Comparison of ENCODE assay signal across 19 cellular contexts in the genomic region with DNA sequence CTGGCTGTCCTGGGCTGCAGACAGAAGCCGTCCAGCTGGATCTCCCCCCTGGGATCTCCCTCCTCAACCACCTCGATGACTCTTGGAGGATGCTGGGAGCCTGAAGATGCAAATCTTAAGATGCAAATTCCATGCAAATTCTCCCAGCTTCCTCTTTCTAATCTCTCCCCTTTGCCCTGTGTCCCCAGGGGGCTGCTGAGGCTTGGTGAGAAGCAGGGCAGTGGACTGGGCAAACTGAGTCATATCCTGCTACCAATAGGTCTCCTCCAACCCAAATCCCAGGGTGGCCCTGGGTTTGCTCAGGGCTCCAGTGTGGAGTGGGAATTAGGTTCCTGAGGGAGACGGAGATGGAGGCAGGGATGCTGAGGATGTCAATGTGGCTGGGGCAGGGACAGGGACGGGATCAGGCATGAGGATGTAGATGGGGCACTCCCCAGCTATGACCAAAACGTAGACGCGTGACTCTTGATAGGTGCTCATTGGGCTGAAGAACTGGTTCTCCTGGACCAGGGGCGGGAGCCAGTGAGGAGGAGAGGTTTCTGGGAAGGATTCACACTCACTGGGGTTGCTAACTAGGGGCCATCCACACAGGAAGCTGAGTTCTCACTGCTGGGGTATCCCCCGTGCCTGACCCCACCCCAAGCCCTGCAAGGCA. TPM values are rescaled to one million over a fixed set of nuclear protein-coding genes. Genes with fewer than 3 reads are reported as not detected.
DNase-seq lines count a peak whose midpoint lies in the region; ATAC-seq and TF ChIP-seq lines count a peak whose summit lies in the region.
"Had no signal": no experiment of that assay in that cellular context is flagged by ENCODE, and none has a peak within 500 bp of the region (broad histone marks: within the 10 kb centered on the region; RNA-seq: fewer than 3 reads in every experiment).

No MANE protein-coding gene starts in this region.

- ATAC-seq in GM18861 (IDR thresholded peaks at IDR 0.05; ENCODE audit: unreplicated experiment): peak; percentile 80
- ATAC-seq in HG02759 (IDR thresholded peaks at IDR 0.05; ENCODE audit: unreplicated experiment): peak; percentile 67
- ATAC-seq in naive B cell (ENCODE audit: low read depth in 2 of 2): peak; percentile 92 to 94
- ATAC-seq in gastrocnemius medialis: no peak
- ATAC-seq: left lung had no signal

- peak; percentile 83 for DNase-seq in NB4 (ENCODE audit: low read depth)
- DNase-seq in naive B cell: peak; percentile 80
- DNase-seq in T-helper 2 cell treated with Interferon-gamma antibody and Interleukin-4, amounts not matched to agents 5 μg/mL and 100 μg/mL, for 36 hours (ENCODE audit: low spot score): no peak
- DNase-seq in gastrocnemius medialis: no peak
- no peak for DNase-seq in COLO668 (lab: John Stamatoyannopoulos, UW; ENCODE audit: unreplicated experiment)
- DNase-seq in NCI-H1092 treated with DMSO at 0.1 percent for 48 hours (lab: John Stamatoyannopoulos, UW): no peak
- DNase-seq: hippocampal formation, NCI-H1694 treated with DMSO at 0.1 percent for 48 hours had no signal

- intact Hi-C loops in gastrocnemius medialis (cut with DNase I; ENCODE audit: low total_unique reads): no loop called here

- peak overlapping the region; percentile 58 to 96 (median 89) for H3K27ac Mint-ChIP-seq in naive B cell
- H3K27ac Mint-ChIP-seq in T-helper 2 cell treated with Interferon-gamma antibody and Interleukin-4, amounts not matched to agents 5 μg/mL and 100 μg/mL, for 36 hours: no peak overlapping the region
- H3K27ac Mint-ChIP-seq: activated naive CD8-positive, alpha-beta T cell had no signal

- no peak for TF ChIP-seq POLR2A in NB4 (IDR thresholded peaks at IDR 0.05; ENCODE audit: extremely low read depth, insufficient read length)
- TF ChIP-seq POLR2A in gastrocnemius medialis (IDR thresholded peaks at IDR 0.05): no peak

- H3K27me3 ChIP-seq in gastrocnemius medialis: peaks cover 10 to 38% (median 30%) of the 10 kb centered on the region in 3 donors

- H3K4me1 Mint-ChIP-seq in naive B cell: peaks cover 36 to 58% (median 38%) of the 10 kb centered on the region in 3 donors
- peaks cover 14% of the 10 kb centered on the region for H3K4me1 Mint-ChIP-seq in T-helper 2 cell treated with Interferon-gamma antibody and Interleukin-4, amounts not matched to agents 5 μg/mL and 100 μg/mL, for 36 hours (ENCODE audit: low read depth)

- H3K9me3 Mint-ChIP-seq in naive B cell: no peaks in the 10 kb centered on the region
- H3K9me3 Mint-ChIP-seq in T-helper 2 cell treated with Interferon-gamma antibody and Interleukin-4, amounts not matched to agents 5 μg/mL and 100 μg/mL, for 36 hours: no peaks in the 10 kb centered on the region

- peaks cover 7 to 41% (median 17%) of the 10 kb centered on the region in 3 donors for H3K27me3 Mint-ChIP-seq in naive B cell
- H3K27me3 Mint-ChIP-seq in T-helper 2 cell treated with Interferon-gamma antibody and Interleukin-4, amounts not matched to agents 5 μg/mL and 100 μg/mL, for 36 hours (ENCODE audit: low read depth): peaks cover 32% of the 10 kb centered on the region

- no peaks in the 10 kb centered on the region for H3K36me3 ChIP-seq in gastrocnemius medialis
- H3K36me3 ChIP-seq: left lung, suprapubic skin had no signal

- H3K4me1 ChIP-seq in gastrocnemius medialis: no peaks in the 10 kb centered on the region
- H3K4me1 ChIP-seq: left lung had no signal

- H3K4me3 ChIP-seq in NB4 (ENCODE audit: low read depth, low read length): no peak overlapping the region
- no peak overlapping the region for H3K4me3 ChIP-seq in gastrocnemius medialis
- H3K4me3 ChIP-seq: left lung, suprapubic skin had no signal

- TF ChIP-seq CTCF in NB4 (IDR thresholded peaks at IDR 0.05; ENCODE audit: low read depth, low read length) (no peak), gastrocnemius medialis (IDR thresholded peaks at IDR 0.05 in 4 of 5, conservative IDR thresholded peaks at IDR 0.05 in 1 of 5) (no peak)

- peak overlapping the region; percentile 42 to 88 (median 76) for H3K4me3 Mint-ChIP-seq in naive B cell
- H3K4me3 Mint-ChIP-seq in T-helper 2 cell treated with Interferon-gamma antibody and Interleukin-4, amounts not matched to agents 5 μg/mL and 100 μg/mL, for 36 hours: no peak overlapping the region
- H3K4me3 Mint-ChIP-seq: activated naive CD8-positive, alpha-beta T cell had no signal

- H3K36me3 Mint-ChIP-seq in naive B cell: no peaks in the 10 kb centered on the region
- H3K36me3 Mint-ChIP-seq in T-helper 2 cell treated with Interferon-gamma antibody and Interleukin-4, amounts not matched to agents 5 μg/mL and 100 μg/mL, for 36 hours (ENCODE audit: low read depth): no peaks in the 10 kb centered on the region
- H3K36me3 Mint-ChIP-seq: activated naive CD8-positive, alpha-beta T cell had no signal

- in situ Hi-C loops in gastrocnemius medialis (cut with MboI; ENCODE audit: low sequenced_read_pairs in 4 of 4): loop anchor here in 3 of 4 donors (25.0 kb wide), 2 partner anchors 196 to 221 kb away; a partner anchor contains a TSS

- no peaks in the 10 kb centered on the region for H3K9me3 ChIP-seq in gastrocnemius medialis
- H3K9me3 ChIP-seq: left lung, suprapubic skin had no signal

- no peak overlapping the region for H3K27ac ChIP-seq in gastrocnemius medialis
- H3K27ac ChIP-seq: C4-2B, left lung, suprapubic skin, VCaP had no signal

RNA-seq across cellular contexts. Expression of a gene that starts 3.6 kb away (rescaled TPM):
- polyA plus RNA-seq in naive B cell (ENCODE audit: low read depth in 6 of 6): 1 to 10 TPM in 2 of 6 donors, under 1 TPM in 2, not detected in 2; 0.45 to 2.4 (median 1.1) TPM
- not detected for total RNA-seq in gastrocnemius medialis
- total RNA-seq: cerebellum, H4 had no signal

RNA-seq across cellular contexts. Expression of a gene that starts 27.2 kb away (rescaled TPM):
- not detected for polyA plus RNA-seq in naive B cell (ENCODE audit: low read depth in 6 of 6)
- total RNA-seq in gastrocnemius medialis: not detected
- total RNA-seq: epithelial cell of proximal tubule, H4 had no signal

RNA-seq across cellular contexts. Expression of a gene that starts 32.7 kb away (rescaled TPM):
- polyA plus RNA-seq in naive B cell (ENCODE audit: low read depth in 6 of 6): not detected
- total RNA-seq in gastrocnemius medialis: not detected
- total RNA-seq: suprapubic skin had no signal

RNA-seq across cellular contexts. Expression of a gene that starts 52.3 kb away (rescaled TPM):
- polyA plus RNA-seq in naive B cell (ENCODE audit: low read depth in 6 of 6): not detected
- total RNA-seq in gastrocnemius medialis: 1 to 10 TPM in 1 of 4 donors, under 1 TPM in 3; 0.15 to 1.0 (median 0.69) TPM
- total RNA-seq: cerebellum, H4 had no signal
- polyA plus RNA-seq: neural cell had no signal

Comparison
In these comparisons a context has a peak if more than half of its experiments do, and no peak if none do; other contexts are left out.
1. ATAC-seq: peak in GM18861 (single experiment), HG02759 (single experiment) and naive B cell (2 of 2); none in gastrocnemius medialis (0 of 2).
2. DNase-seq: peak in NB4 (single experiment) and naive B cell (single experiment); none in T-helper 2 cell treated with Interferon-gamma antibody and Interleukin-4, amounts not matched to agents 5 μg/mL and 100 μg/mL, for 36 hours (single experiment), gastrocnemius medialis (0 of 2), COLO668 (single experiment) and NCI-H1092 treated with DMSO at 0.1 percent for 48 hours (single experiment).